11 cellular contexts compared by ENCODE assay signal in genomic region chr5:168422431-168422830, GRCh38.
A peak's percentile ranks its signal among the peaks of the same experiment; 100 is the strongest.
DNase-seq lines count a peak whose midpoint lies in the region; ATAC-seq, FAIRE-seq and TF ChIP-seq lines count a peak whose summit lies in the region.
"Had no signal": no experiment of that assay in that cellular context is flagged by ENCODE, and none has a peak within 500 bp of the region (broad histone marks: within the 10 kb centered on the region; RNA-seq: fewer than 3 reads in every experiment).

No MANE protein-coding gene starts in this region.

- no peaks in the 10 kb centered on the region for H4K20me1 ChIP-seq in GM12878 (ENCODE audit: control insufficient read depth, insufficient read depth)

- peak; percentile 20; the same call in 1 of the 2 replicates for TF ChIP-seq RAD21 in GM12878 (IDR thresholded peaks at IDR 0.05; ENCODE audit: insufficient read depth, low read depth, low read length)

- H3K4me1 ChIP-seq in GM12878 (ENCODE audit: control insufficient read depth, insufficient read depth, low read length) (no peaks in the 10 kb centered on the region), spleen (no peaks in the 10 kb centered on the region), tibial nerve (no peaks in the 10 kb centered on the region)

- TF ChIP-seq POLR2A in GM12878 (IDR thresholded peaks at IDR 0.05; ENCODE audit: low read depth, low read length) (no peak), spleen (IDR thresholded peaks at IDR 0.05) (no peak), tibial nerve (IDR thresholded peaks at IDR 0.05) (no peak)

- POLR2A ChIA-PET in GM12878 (lab: Charles Lee) = no interaction called here

- H3K36me3 ChIP-seq in GM12878 (ENCODE audit: control insufficient read depth in 2 of 2, insufficient read depth in 2 of 2, low read length in 1 of 2) (no peaks in the 10 kb centered on the region; a peak in 1 of 4 replicates), kidney epithelial cell (ENCODE audit: control insufficient read depth, insufficient read depth, low read length) (peaks cover 2% of the 10 kb centered on the region), spleen (no peaks in the 10 kb centered on the region), tibial nerve (no peaks in the 10 kb centered on the region)

- H3K9ac ChIP-seq in GM12878 (ENCODE audit: control insufficient read depth, insufficient read depth, low read length) = no peak overlapping the region

- SMC1A ChIA-PET in GM12878 (lab: Charles Lee; ENCODE audit: uncharacterized antibody, unreplicated experiment) = interaction anchor here (1.1 kb wide), 1 partner anchor 11 kb away, joined by 3 read pairs; no protein-coding TSS in a partner anchor

- H3K4me3 ChIP-seq in GM12878 (no peak overlapping the region), kidney epithelial cell (ENCODE audit: low read depth, low read length) (no peak overlapping the region), spleen (no peak overlapping the region), tibial nerve (no peak overlapping the region)

- H3K4me2 ChIP-seq in GM12878 (ENCODE audit: control insufficient read depth, insufficient read depth) = no peak overlapping the region

- BruUV-seq in GM12878 (replicated peaks; lab: Mats Ljungman, UMichigan) = no TSS peak

- CTCF ChIA-PET in GM12878 (lab: Yijun Ruan, JAX) = no interaction called here

- H3K9me3 ChIP-seq in GM12878 (replicated peaks; ENCODE audit: control insufficient read depth, insufficient read depth, low read length) (no peaks in the 10 kb centered on the region), spleen (no peaks in the 10 kb centered on the region), tibial nerve (no peaks in the 10 kb centered on the region)

- WGBS in GM12878 (ENCODE audit: insufficient coverage, insufficient replicate concordance, low lambda C conversion rate, missing lambda C conversion rate) = 88% methylated on average over 4 of the region's 4 CpGs
- 81 to 97% (median 91%) methylated on average over 4 of the region's 4 CpGs for WGBS in spleen, 5 donors
- 79 to 93% methylated on average over 4 of the region's 4 CpGs for WGBS in tibial nerve, 2 donors

- no peak overlapping the region for H2AFZ ChIP-seq in GM12878 (ENCODE audit: control insufficient read depth, low read depth, low read length)

- H3K79me2 ChIP-seq in GM12878 (ENCODE audit: control insufficient read depth, insufficient read depth, low read length) = no peaks in the 10 kb centered on the region

- TF ChIP-seq EP300 in GM12878 (IDR thresholded peaks at IDR 0.05; ENCODE audit: borderline replicate concordance in 1 of 2, control insufficient read depth in 1 of 2, low read depth in 2 of 2, low read length in 2 of 2) (no peak), tibial nerve (IDR thresholded peaks at IDR 0.05) (no peak)

- intact Hi-C loops in GM12878 (cut with micrococcal nuclease; ENCODE audit: unreplicated experiment) (loop anchor here (5.0 kb wide), 1 partner anchor 155 kb away; no protein-coding TSS in a partner anchor), spleen (cut with DNase I; ENCODE audit: low total_unique reads) (no loop called here)

- no peak for FAIRE-seq in GM12878 (lab: Jason Lieb, UNC)

- ATAC-seq in GM12878 (peak; percentile 45; the same call in 2 of the 3 replicates), GM19324 (IDR thresholded peaks at IDR 0.05; ENCODE audit: low FRiP score, unreplicated experiment) (no peak)

- DNase-seq in DMS53 (lab: John Stamatoyannopoulos, UW) (peak; percentile 53), HuH-7 (ENCODE audit: low spot score) (peak; percentile 54), GM12878 (ENCODE audit: low read depth, low spot score) (no peak), kidney epithelial cell (ENCODE audit: low read depth) (no peak), spleen (no peak), tibial nerve (ENCODE audit: low spot score in 2 of 2) (no peak)
- DNase-seq in activated naive CD4-positive, alpha-beta T cell treated with anti-CD3 and anti-CD28 coated beads, Interleukin-2, amount 50 U/mL, for 16 hours = no peak
- DNase-seq: activated CD4-positive, alpha-beta T cell treated with anti-CD3 and anti-CD28 coated beads for 1 hour; KG1; NCI-H2107 had no signal

- TF ChIP-seq CTCF in GM12878 (IDR thresholded peaks at IDR 0.05 in 2 of 3, conservative IDR thresholded peaks at IDR 0.05 in 1 of 3; ENCODE audit: control insufficient read depth in 2 of 3, extremely low read depth in 1 of 3, insufficient read depth in 1 of 3, low read depth in 3 of 3, low read length in 3 of 3) (peak in 2 of 3 experiments; percentile 3 to 16; a peak in 1 of 6 replicates), kidney epithelial cell (IDR thresholded peaks at IDR 0.05; ENCODE audit: insufficient read depth, low read length, poor library complexity, severe bottlenecking) (peak; percentile 28), spleen (IDR thresholded peaks at IDR 0.05 in 8 of 11, conservative IDR thresholded peaks at IDR 0.05 in 3 of 11) (no peak), tibial nerve (IDR thresholded peaks at IDR 0.05) (no peak)

- no peaks in the 10 kb centered on the region for H3K27me3 ChIP-seq in GM12878 (replicated peaks in 1 of 2; ENCODE audit: control insufficient read depth in 2 of 2, insufficient read depth in 2 of 2, low read length in 1 of 2)
- no peaks in the 10 kb centered on the region for H3K27me3 ChIP-seq in kidney epithelial cell (ENCODE audit: control insufficient read depth, insufficient read depth, low read length)
- H3K27me3 ChIP-seq in spleen (replicated peaks in 1 of 7) = no peaks in the 10 kb centered on the region
- no peaks in the 10 kb centered on the region for H3K27me3 ChIP-seq in tibial nerve

- H3K27ac ChIP-seq in GM12878 (ENCODE audit: control insufficient read depth, insufficient read depth) (no peak overlapping the region), spleen (no peak overlapping the region), tibial nerve (no peak overlapping the region)

- in situ Hi-C loops in GM12878 (cut with MboI) = no loop called here

- RAD21 ChIA-PET in GM12878 (lab: Charles Lee; ENCODE audit: unreplicated experiment) = interaction anchor here (1.1 kb wide), 1 partner anchor 154 kb away, joined by 3 read pairs; no protein-coding TSS in a partner anchor

TF ChIP-seq in GM12878, 131 proteins besides CTCF, POLR2A, EP300 and RAD21:
- no peak for TF ChIP-seq HDGF (IDR thresholded peaks at IDR 0.05)
- TF ChIP-seq ZNF384 (IDR thresholded peaks at IDR 0.05; ENCODE audit: borderline replicate concordance, low read depth, low read length) = no peak
- no peak for TF ChIP-seq CBX3 (IDR thresholded peaks at IDR 0.05; ENCODE audit: borderline replicate concordance, low read depth)
- TF ChIP-seq RB1 (IDR thresholded peaks at IDR 0.05; ENCODE audit: borderline replicate concordance) = no peak
- TF ChIP-seq SMC3 (IDR thresholded peaks at IDR 0.05; ENCODE audit: borderline replicate concordance, low read length) = no peak
- no peak for TF ChIP-seq SRF (IDR thresholded peaks at IDR 0.05; ENCODE audit: low read depth in 2 of 2, low read length in 2 of 2)
- TF ChIP-seq, protein P1, sequence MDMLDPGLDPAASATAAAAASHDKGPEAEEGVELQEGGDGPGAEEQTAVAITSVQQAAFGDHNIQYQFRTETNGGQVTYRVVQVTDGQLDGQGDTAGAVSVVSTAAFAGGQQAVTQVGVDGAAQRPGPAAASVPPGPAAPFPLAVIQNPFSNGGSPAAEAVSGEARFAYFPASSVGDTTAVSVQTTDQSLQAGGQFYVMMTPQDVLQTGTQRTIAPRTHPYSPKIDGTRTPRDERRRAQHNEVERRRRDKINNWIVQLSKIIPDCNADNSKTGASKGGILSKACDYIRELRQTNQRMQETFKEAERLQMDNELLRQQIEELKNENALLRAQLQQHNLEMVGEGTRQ (IDR thresholded peaks at IDR 0.05; ENCODE audit: borderline replicate concordance, low read depth, low read length) = no peak

Comparison
In these comparisons a context has a peak if more than half of its experiments do, and no peak if none do; other contexts are left out.
1. DNase-seq: peak in DMS53 (single experiment) and HuH-7 (single experiment); none in GM12878 (single experiment), kidney epithelial cell (single experiment), spleen (single experiment), tibial nerve (0 of 2) and activated naive CD4-positive, alpha-beta T cell treated with anti-CD3 and anti-CD28 coated beads, Interleukin-2, amount 50 U/mL, for 16 hours (single experiment).
2. CTCF ChIP-seq: peak in GM12878 (2 of 3) and kidney epithelial cell (single experiment); none in spleen (0 of 11) and tibial nerve (0 of 5).